ENCODE assay signal across 30 cellular contexts in genomic region chr1:177869586-177869985, GRCh38.
"Had no signal": no experiment of that assay in that cellular context is flagged by ENCODE, and none has a peak within 500 bp of the region (broad histone marks: within the 10 kb centered on the region; RNA-seq: fewer than 3 reads in every experiment).

No MANE protein-coding gene starts in this region.

- H3K9me3 ChIP-seq: left lung, mucosa of descending colon, pancreas, prostate gland, stomach, testis, thyroid gland, transverse colon, upper lobe of left lung, vagina had no signal

- H3K4me3 ChIP-seq: left lung, lung, mucosa of descending colon, pancreas, prostate gland, skin epidermis, testis, thyroid gland, transverse colon, upper lobe of left lung, vagina had no signal

- H3K4me1 ChIP-seq: prostate gland, testis, thyroid gland, transverse colon, vagina had no signal

- H3K36me3 ChIP-seq: left lung, pancreas, prostate gland, stomach, thyroid gland, transverse colon, upper lobe of left lung, vagina had no signal

- DNase-seq: hypothalamus; immature natural killer cell; kidney; left colon; left lung; midbrain; mucosa of descending colon; naive thymus-derived CD4-positive, alpha-beta T cell; pancreas; posterior cingulate gyrus; retina; right cardiac atrium; stimulated activated CD4-positive, alpha-beta T cell treated with anti-CD3 and anti-CD28 coated beads, Interleukin-12 subunit alpha, Interleukin-12 subunit beta, amount 100 ng/mL, for 4 hours; stimulated activated CD4-positive, alpha-beta T cell treated with anti-CD3 and anti-CD28 coated beads, Interleukin-15, amount 100 ng/mL, for 24 hours; stimulated activated CD4-positive, alpha-beta T cell treated with anti-CD3 and anti-CD28 coated beads, Interleukin-2, amount 100 ng/mL, for 24 hours; stimulated activated CD4-positive, alpha-beta T cell treated with anti-CD3 and anti-CD28 coated beads, Interleukin-4, amount 100 ng/mL, for 1 hour; stimulated activated naive B cell treated with anti-CD40 and anti-IgM and Interleukin-4, amounts not matched to agents 10 μg/mL and 1 μg/mL and 100 μg/mL, for 72 hours; stimulated activated naive CD8-positive, alpha-beta T cell treated with anti-CD3 and anti-CD28 coated beads, Interleukin-15, Interleukin-2, amounts not matched to agents 100 U/mL and 50 U/mL, for 24 hours; stomach; testis; thyroid gland; transverse colon; upper lobe of left lung had no signal

- ATAC-seq: left colon; left lung; mucosa of descending colon; naive thymus-derived CD4-positive, alpha-beta T cell; natural killer cell treated with Interleukin-12 subunit alpha and Interleukin-12 subunit beta and Interleukin-15 and Interleukin-18, amount 100 ng/mL, for 72 hours; pancreas; right cardiac atrium; sciatic nerve; stimulated activated naive B cell treated with anti-CD40 and anti-IgM and Interleukin-4, amounts not matched to agents 10 μg/mL and 1 μg/mL and 100 μg/mL, for 72 hours; stimulated activated naive CD8-positive, alpha-beta T cell treated with anti-CD3 and anti-CD28 coated beads, Interleukin-15, Interleukin-2, amounts not matched to agents 100 U/mL and 50 U/mL, for 24 hours had no signal

- H3K27me3 ChIP-seq: left lung, pancreas, stomach, testis, thyroid gland, transverse colon, upper lobe of left lung, vagina had no signal

- H3K27ac ChIP-seq: left lung, pancreas, prostate gland, skin epidermis, testis, thyroid gland, transverse colon, upper lobe of left lung, vagina had no signal

- FAIRE-seq: islet of Langerhans, kidney, pancreas had no signal
